ENCODE assay signal across 23 cellular contexts in genomic region chr4:150343796-150344195, GRCh38.
"Had no signal": no experiment of that assay in that cellular context is flagged by ENCODE, and none has a peak within 500 bp of the region (broad histone marks: within the 10 kb centered on the region; RNA-seq: fewer than 3 reads in every experiment).

No MANE protein-coding gene starts in this region.

- H3K4me1 ChIP-seq: adrenal gland, Peyer's patch had no signal

- H3K4me1 Mint-ChIP-seq: activated T-helper 17 cell treated with anti-CD3 and anti-CD28 coated beads, Interleukin-2, amount 50 U/mL, for 72 hours had no signal

- H3K27ac ChIP-seq: adrenal gland, Peyer's patch, RWPE1, VCaP had no signal

- H3K27ac Mint-ChIP-seq: activated naive CD4-positive, alpha-beta T cell treated with anti-CD3 and anti-CD28 coated beads for 36 hours; activated naive CD8-positive, alpha-beta T cell treated with anti-CD3 and anti-CD28 coated beads, Interleukin-2, amount 10 ng/mL, durations not matched to agents 7 days and 5 days; activated T-helper 17 cell treated with anti-CD3 and anti-CD28 coated beads, Interleukin-2, amount 50 U/mL, for 72 hours had no signal

- H3K27me3 ChIP-seq: adrenal gland, Peyer's patch had no signal

- ATAC-seq: activated T-helper 17 cell treated with anti-CD3 and anti-CD28 coated beads, Interleukin-2, amount 50 U/mL, for 72 hours had no signal

- H3K4me3 Mint-ChIP-seq: activated naive CD4-positive, alpha-beta T cell treated with anti-CD3 and anti-CD28 coated beads for 36 hours; activated naive CD8-positive, alpha-beta T cell treated with anti-CD3 and anti-CD28 coated beads, Interleukin-2, amount 10 ng/mL, durations not matched to agents 7 days and 5 days; activated T-helper 17 cell treated with anti-CD3 and anti-CD28 coated beads, Interleukin-2, amount 50 U/mL, for 72 hours had no signal

- H3K27me3 Mint-ChIP-seq: activated naive CD8-positive, alpha-beta T cell treated with anti-CD3 and anti-CD28 coated beads, Interleukin-2, amount 10 ng/mL, durations not matched to agents 7 days and 5 days; activated T-helper 17 cell treated with anti-CD3 and anti-CD28 coated beads, Interleukin-2, amount 50 U/mL, for 72 hours had no signal

- H3K4me3 ChIP-seq: adrenal gland, Peyer's patch had no signal

- H3K9me3 Mint-ChIP-seq: activated naive CD4-positive, alpha-beta T cell treated with anti-CD3 and anti-CD28 coated beads for 36 hours; activated naive CD8-positive, alpha-beta T cell treated with anti-CD3 and anti-CD28 coated beads, Interleukin-2, amount 10 ng/mL, durations not matched to agents 7 days and 5 days; activated T-helper 17 cell treated with anti-CD3 and anti-CD28 coated beads, Interleukin-2, amount 50 U/mL, for 72 hours had no signal

- DNase-seq: activated CD4-positive, alpha-beta T cell treated with anti-CD3 and anti-CD28 coated beads for 4 hours; activated CD4-positive, alpha-beta T cell treated with anti-CD3 and anti-CD28 coated beads, Interleukin-2, amount 50 U/mL, for 4 hours; activated gamma-delta T cell; activated naive CD4-positive, alpha-beta T cell treated with anti-CD3 and anti-CD28 coated beads for 36 hours; activated naive CD8-positive, alpha-beta T cell treated with anti-CD3 and anti-CD28 coated beads, Interleukin-2, amount 10 ng/mL, durations not matched to agents 7 days and 5 days; activated T-cell treated with anti-CD3 and anti-CD28 coated beads for 4 hours; activated T-cell treated with anti-CD3 and anti-CD28 coated beads, Interleukin-2, amount 50 U/mL, for 48 hours; adrenal gland; anterior cingulate cortex; KG1; NCI-H1092; NCI-H1417; NCI-H1930; NCI-H2107; NCI-H510A treated with DMSO at 0.1 percent for 48 hours; NCI-H69; NK-92 treated with Interleukin-12 subunit alpha and Interleukin-12 subunit beta, amount 100 ng/mL, for 24 hours; Peyer's patch; SIG-M5; T-helper 2 cell had no signal

- H3K36me3 ChIP-seq: adrenal gland had no signal

- H3K9me3 ChIP-seq: adrenal gland, Peyer's patch had no signal
